ENCODE assay signal across 22 cellular contexts in genomic region chr14:74568896-74569295, GRCh38. TPM values are rescaled to one million over a fixed set of nuclear protein-coding genes. Genes with fewer than 3 reads are reported as not detected.
DNase-seq lines count a peak whose midpoint lies in the region; ATAC-seq and TF ChIP-seq lines count a peak whose summit lies in the region.
"Had no signal": no experiment of that assay in that cellular context is flagged by ENCODE, and none has a peak within 500 bp of the region (broad histone marks: within the 10 kb centered on the region; RNA-seq: fewer than 3 reads in every experiment).

No MANE protein-coding gene starts in this region.

- peaks cover 45% of the 10 kb centered on the region for H3K4me1 Mint-ChIP-seq in Calu3 (ENCODE audit: low read depth, unreplicated experiment)
- H3K4me1 Mint-ChIP-seq in natural killer cell: peaks cover 25 to 28% of the 10 kb centered on the region in 2 donors
- peaks cover 27% of the 10 kb centered on the region for H3K4me1 Mint-ChIP-seq in CD8-positive, alpha-beta T cell (ENCODE audit: low read depth)

- peak overlapping the region; percentile 99 for H3K27ac ChIP-seq in PC-9
- peak overlapping the region; percentile 75 to 95 (median 90) for H3K27ac ChIP-seq in esophagus squamous epithelium
- no peak overlapping the region for H3K27ac ChIP-seq in spleen
- no peak overlapping the region for H3K27ac ChIP-seq in CD8-positive, alpha-beta T cell (ENCODE audit: low read depth, low read length)
- H3K27ac ChIP-seq: neutrophil had no signal

- TF ChIP-seq POLR2A in esophagus squamous epithelium (IDR thresholded peaks at IDR 0.05) (no peak), spleen (IDR thresholded peaks at IDR 0.05) (no peak)

- peaks cover 93% of the 10 kb centered on the region for H3K4me1 ChIP-seq in PC-9 (replicated peaks; ENCODE audit: insufficient read depth)
- H3K4me1 ChIP-seq in esophagus squamous epithelium: peaks cover 74 to 94% (median 74%) of the 10 kb centered on the region in 3 donors
- peaks cover 3 to 39% (median 23%) of the 10 kb centered on the region in 6 donors for H3K4me1 ChIP-seq in spleen
- H3K4me1 ChIP-seq in CD8-positive, alpha-beta T cell (ENCODE audit: insufficient read depth, low read length): peaks cover 26% of the 10 kb centered on the region

- H3K27ac Mint-ChIP-seq in Calu3 (ENCODE audit: unreplicated experiment): no peak overlapping the region
- no peak overlapping the region for H3K27ac Mint-ChIP-seq in natural killer cell
- H3K27ac Mint-ChIP-seq in CD8-positive, alpha-beta T cell: no peak overlapping the region
- H3K27ac Mint-ChIP-seq: activated CD8-positive, alpha-beta T cell treated with anti-CD3 and anti-CD28 coated beads for 36 hours; activated naive CD8-positive, alpha-beta T cell treated with anti-CD3 and anti-CD28 coated beads for 36 hours; activated T-cell treated with anti-CD3 and anti-CD28 coated beads, Interleukin-2, amount 50 U/mL, for 72 hours; memory B cell; stimulated activated memory B cell treated with anti-CD40 and anti-IgM and Interleukin-4, amounts not matched to agents 10 μg/mL and 1 μg/mL and 100 μg/mL, for 72 hours had no signal

- intact Hi-C loops in PC-9 (cut with micrococcal nuclease; ENCODE audit: unreplicated experiment) (no loop called here), esophagus squamous epithelium (cut with DNase I) (no loop called here), spleen (cut with DNase I; ENCODE audit: low total_unique reads) (no loop called here), Calu3 (cut with micrococcal nuclease; ENCODE audit: unreplicated experiment) (no loop called here), natural killer cell (cut with micrococcal nuclease) (no loop called here)
- intact Hi-C loops in CD8-positive, alpha-beta T cell (cut with DNase I, micrococcal nuclease): no loop called here

- H3K36me3 Mint-ChIP-seq in Calu3 (ENCODE audit: insufficient read depth, unreplicated experiment) (peaks cover 12% of the 10 kb centered on the region), natural killer cell (no peaks in the 10 kb centered on the region)
- no peaks in the 10 kb centered on the region for H3K36me3 Mint-ChIP-seq in CD8-positive, alpha-beta T cell
- H3K36me3 Mint-ChIP-seq: activated naive CD8-positive, alpha-beta T cell treated with anti-CD3 and anti-CD28 coated beads for 36 hours; memory B cell; stimulated activated memory B cell treated with anti-CD40 and anti-IgM and Interleukin-4, amounts not matched to agents 10 μg/mL and 1 μg/mL and 100 μg/mL, for 72 hours had no signal

- TF ChIP-seq CTCF in PC-9 (conservative IDR thresholded peaks at IDR 0.05) (no peak), esophagus squamous epithelium (IDR thresholded peaks at IDR 0.05) (no peak), spleen (IDR thresholded peaks at IDR 0.05 in 8 of 11, conservative IDR thresholded peaks at IDR 0.05 in 3 of 11) (no peak), Calu3 (IDR thresholded peaks at IDR 0.05; ENCODE audit: unreplicated experiment) (no peak), natural killer cell (IDR thresholded peaks at IDR 0.05) (no peak)
- no peak for TF ChIP-seq CTCF in CD8-positive, alpha-beta T cell (IDR thresholded peaks at IDR 0.05)

- DNase-seq in PC-9 (no peak), esophagus squamous epithelium (lab: John Stamatoyannopoulos, UW) (no peak), medulla oblongata (ENCODE audit: extremely low spot score) (peak; percentile 27), spleen (peak; percentile 27), Calu3 (no peak), natural killer cell (no peak)
- DNase-seq in CD8-positive, alpha-beta T cell: no peak
- DNase-seq: activated CD8-positive, alpha-beta T cell treated with anti-CD3 and anti-CD28 coated beads for 36 hours; activated naive CD8-positive, alpha-beta T cell treated with anti-CD3 and anti-CD28 coated beads for 36 hours; activated T-cell treated with anti-CD3 and anti-CD28 coated beads, Interleukin-2, amount 50 U/mL, for 72 hours; COR-L47; GDM1; H7; NCI-H146; NCI-H226; NK-92 treated with Interleukin-12 subunit alpha and Interleukin-12 subunit beta, amount 100 ng/mL, for 24 hours; RPMI8226; T-helper 1 cell had no signal

- H3K27me3 Mint-ChIP-seq in Calu3 (ENCODE audit: unreplicated experiment): no peaks in the 10 kb centered on the region
- peaks cover 69 to 76% of the 10 kb centered on the region in 2 donors for H3K27me3 Mint-ChIP-seq in natural killer cell (ENCODE audit: low read depth in 2 of 2)
- H3K27me3 Mint-ChIP-seq in CD8-positive, alpha-beta T cell (ENCODE audit: low read depth): peaks cover 26% of the 10 kb centered on the region

- H3K9me2 ChIP-seq in PC-9 (ENCODE audit: insufficient read depth): no peaks in the 10 kb centered on the region

- H3K4me3 ChIP-seq in PC-9 (no peak overlapping the region), esophagus squamous epithelium (no peak overlapping the region), spleen (no peak overlapping the region)
- no peak overlapping the region for H3K4me3 ChIP-seq in CD8-positive, alpha-beta T cell (ENCODE audit: low read depth, low read length)

- CTCF ChIA-PET in PC-9 (lab: Charles Lee) (interaction anchor here (0.7 kb wide), 2 partner anchors 11 to 71 kb away, joined by 3 to 4 read pairs; no protein-coding TSS in a partner anchor), Calu3 (lab: Charles Lee) (interaction anchor here (0.7 kb wide), 1 partner anchor 24 kb away, joined by 4 read pairs; no protein-coding TSS in a partner anchor)
- CTCF ChIA-PET in CD8-positive, alpha-beta T cell (lab: Charles Lee): no interaction called here

- H3K27me3 ChIP-seq in PC-9 (ENCODE audit: insufficient read depth, low read depth) (no peaks in the 10 kb centered on the region), esophagus squamous epithelium (no peaks in the 10 kb centered on the region), spleen (replicated peaks in 1 of 7) (peaks cover 0 to 38% (median 0%) of the 10 kb centered on the region in 7 donors)
- H3K27me3 ChIP-seq in CD8-positive, alpha-beta T cell (ENCODE audit: insufficient read depth, low read length): no peaks in the 10 kb centered on the region

- H3K36me3 ChIP-seq in PC-9 (ENCODE audit: low read depth) (0 out of 2 replicates have a peak, but pooled peaks cover under 1% of the 10 kb centered on the region), esophagus squamous epithelium (no peaks in the 10 kb centered on the region), spleen (no peaks in the 10 kb centered on the region)
- no peaks in the 10 kb centered on the region for H3K36me3 ChIP-seq in CD8-positive, alpha-beta T cell (ENCODE audit: insufficient read depth, low read length)
- H3K36me3 ChIP-seq: neutrophil had no signal

- ATAC-seq in natural killer cell: no peak
- ATAC-seq in HG02870 (IDR thresholded peaks at IDR 0.05; ENCODE audit: unreplicated experiment): no peak
- ATAC-seq in CD8-positive, alpha-beta T cell: no peak
- ATAC-seq: activated CD8-positive, alpha-beta T cell treated with anti-CD3 and anti-CD28 coated beads for 36 hours; activated T-cell treated with anti-CD3 and anti-CD28 coated beads, Interleukin-2, amount 50 U/mL, for 72 hours; stimulated activated memory B cell treated with anti-CD40 and anti-IgM and Interleukin-4, amounts not matched to agents 10 μg/mL and 1 μg/mL and 100 μg/mL, for 72 hours had no signal

- H3K79me2 ChIP-seq in PC-9 (ENCODE audit: low read depth): peaks cover 60% of the 10 kb centered on the region

- H3K9me3 ChIP-seq in PC-9 (ENCODE audit: insufficient read depth, low read depth) (no peaks in the 10 kb centered on the region), esophagus squamous epithelium (no peaks in the 10 kb centered on the region), spleen (no peaks in the 10 kb centered on the region)
- no peaks in the 10 kb centered on the region for H3K9me3 ChIP-seq in CD8-positive, alpha-beta T cell (ENCODE audit: low read length)
- H3K9me3 ChIP-seq: neutrophil had no signal

- POLR2A ChIA-PET in PC-9 (lab: Charles Lee; ENCODE audit: unreplicated experiment): interaction anchor here (1.0 kb wide), 1 partner anchor 46 kb away, joined by 5 read pairs; no protein-coding TSS in a partner anchor
- POLR2A ChIA-PET in CD8-positive, alpha-beta T cell (lab: Charles Lee): no interaction called here

- 15 to 45% methylated on average over 1 to 2 of the region's 3 CpGs for WGBS in esophagus squamous epithelium, 2 donors
- 67 to 93% (median 83%) methylated on average over 3 of the region's 3 CpGs for WGBS in spleen, 5 donors

- no peak overlapping the region for H2AFZ ChIP-seq in PC-9

- no peaks in the 10 kb centered on the region for H4K20me1 ChIP-seq in PC-9 (ENCODE audit: insufficient read depth)

- no peak overlapping the region for H3K4me3 Mint-ChIP-seq in Calu3 (ENCODE audit: low read depth, unreplicated experiment)
- H3K4me3 Mint-ChIP-seq in natural killer cell: no peak overlapping the region
- H3K4me3 Mint-ChIP-seq in CD8-positive, alpha-beta T cell: no peak overlapping the region
- H3K4me3 Mint-ChIP-seq: activated CD8-positive, alpha-beta T cell treated with anti-CD3 and anti-CD28 coated beads for 36 hours; activated naive CD8-positive, alpha-beta T cell treated with anti-CD3 and anti-CD28 coated beads for 36 hours; activated T-cell treated with anti-CD3 and anti-CD28 coated beads, Interleukin-2, amount 50 U/mL, for 72 hours; memory B cell; stimulated activated memory B cell treated with anti-CD40 and anti-IgM and Interleukin-4, amounts not matched to agents 10 μg/mL and 1 μg/mL and 100 μg/mL, for 72 hours had no signal

- peak overlapping the region; percentile 92; the same call in 1 of the 2 replicates for H3K4me2 ChIP-seq in PC-9

- BruUV-seq in PC-9 (replicated peaks; lab: Mats Ljungman, UMichigan) (no TSS peak), Calu3 (replicated peaks; lab: Mats Ljungman, UMichigan) (no TSS peak)

- H3K9me3 Mint-ChIP-seq in Calu3 (ENCODE audit: low read depth, unreplicated experiment) (no peaks in the 10 kb centered on the region), natural killer cell (no peaks in the 10 kb centered on the region)
- no peaks in the 10 kb centered on the region for H3K9me3 Mint-ChIP-seq in CD8-positive, alpha-beta T cell
- H3K9me3 Mint-ChIP-seq: activated CD8-positive, alpha-beta T cell treated with anti-CD3 and anti-CD28 coated beads for 36 hours; activated naive CD8-positive, alpha-beta T cell treated with anti-CD3 and anti-CD28 coated beads for 36 hours; activated T-cell treated with anti-CD3 and anti-CD28 coated beads, Interleukin-2, amount 50 U/mL, for 72 hours; memory B cell; stimulated activated memory B cell treated with anti-CD40 and anti-IgM and Interleukin-4, amounts not matched to agents 10 μg/mL and 1 μg/mL and 100 μg/mL, for 72 hours had no signal

- H3F3A ChIP-seq in PC-9 (ENCODE audit: insufficient read depth, low read depth): peaks cover 79% of the 10 kb centered on the region

RNA-seq across cellular contexts. Expression of gene LTBP2, which starts 43.1 kb away (rescaled TPM):
- total RNA-seq in PC-9 (2021) (121 and 124 TPM in 2 replicates), esophagus squamous epithelium (10 to 100 TPM; 10.3 to 41.6 (median 17.0) TPM), spleen (10 to 100 TPM in 1 of 7 donors, 1 to 10 TPM in 6; 4.3 to 10.7 (median 6.3) TPM), Calu3 (2022) (1.3 and 4.3 TPM in 2 replicates), natural killer cell (1 to 10 TPM; 2.1 to 3.7 (median 3.0) TPM)
- polyA plus RNA-seq in spleen: 1 to 10 TPM; 3.4 to 6.7 (median 4.2) TPM
- under 1 TPM; 0.44 to 0.81 TPM for total RNA-seq in CD8-positive, alpha-beta T cell

Comparison
In these comparisons a context has a peak if more than half of its experiments do, and no peak if none do; other contexts are left out.
1. DNase-seq: peak in medulla oblongata (single experiment) and spleen (single experiment); none in PC-9 (0 of 2), esophagus squamous epithelium (single experiment), Calu3 (single experiment), natural killer cell (single experiment) and CD8-positive, alpha-beta T cell (0 of 7).
2. H3K27ac ChIP-seq: peak in PC-9 (single experiment) and esophagus squamous epithelium (4 of 4); none in spleen (0 of 8) and CD8-positive, alpha-beta T cell (single experiment).